In the genomic region with DNA sequence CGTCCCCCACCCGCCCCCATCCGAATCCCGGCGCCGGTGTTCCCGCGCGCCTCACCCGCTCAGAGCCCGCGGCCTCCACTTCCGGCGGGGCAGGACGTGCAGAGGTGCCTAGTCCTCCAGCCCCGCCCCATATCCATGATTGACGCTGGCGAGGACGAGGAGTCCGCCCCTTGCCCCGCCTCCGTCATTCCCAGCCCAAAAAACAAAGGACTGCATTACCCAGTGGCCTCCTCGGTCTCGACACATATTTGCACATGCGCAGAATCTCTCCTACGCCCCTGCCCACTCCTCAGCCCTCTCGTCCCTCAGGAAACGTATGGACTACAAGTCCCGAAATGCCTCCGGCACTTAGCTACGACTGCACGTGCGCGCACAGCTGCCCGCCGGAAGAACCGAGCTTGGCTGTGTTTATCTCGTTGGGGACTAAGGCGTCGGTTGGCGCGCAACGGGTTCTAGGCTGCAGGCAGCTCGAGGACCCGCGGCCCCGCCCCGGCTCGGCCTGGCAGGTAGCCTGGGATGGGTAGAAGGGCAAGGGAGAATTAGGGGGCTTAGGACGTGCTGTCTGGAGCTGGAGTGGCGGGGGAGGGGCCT, we compare ENCODE assay signal across 1 cellular context.
TF ChIP-seq lines count a peak whose summit lies in the region.

Gene KLHDC3, plus strand, starts transcription at position 407 of the 591 bp plus-strand sequence. CDS start 2,944 bp downstream, outside the sequence.
Gene MEA1, minus strand, starts transcription at position 104 of the 591 bp plus-strand sequence. CDS start 133 bp downstream, outside the sequence.

TF ChIP-seq in HepG2, 621 proteins besides CTCF, POLR2A, EP300 and RAD21 (continued from another document and continues in another):
- TF ChIP-seq, protein P1, sequence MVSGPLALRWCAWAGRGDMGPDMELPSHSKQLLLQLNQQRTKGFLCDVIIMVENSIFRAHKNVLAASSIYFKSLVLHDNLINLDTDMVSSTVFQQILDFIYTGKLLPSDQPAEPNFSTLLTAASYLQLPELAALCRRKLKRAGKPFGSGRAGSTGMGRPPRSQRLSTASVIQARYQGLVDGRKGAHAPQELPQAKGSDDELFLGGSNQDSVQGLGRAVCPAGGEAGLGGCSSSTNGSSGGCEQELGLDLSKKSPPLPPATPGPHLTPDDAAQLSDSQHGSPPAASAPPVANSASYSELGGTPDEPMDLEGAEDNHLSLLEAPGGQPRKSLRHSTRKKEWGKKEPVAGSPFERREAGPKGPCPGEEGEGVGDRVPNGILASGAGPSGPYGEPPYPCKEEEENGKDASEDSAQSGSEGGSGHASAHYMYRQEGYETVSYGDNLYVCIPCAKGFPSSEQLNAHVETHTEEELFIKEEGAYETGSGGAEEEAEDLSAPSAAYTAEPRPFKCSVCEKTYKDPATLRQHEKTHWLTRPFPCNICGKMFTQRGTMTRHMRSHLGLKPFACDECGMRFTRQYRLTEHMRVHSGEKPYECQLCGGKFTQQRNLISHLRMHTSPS (CRISPR knock-in tag; IDR thresholded peaks at IDR 0.05; ENCODE audit: low read depth), result 0 out of 2 replicates have a peak, but pooled peaks have one; percentile 17
- TF ChIP-seq TEAD3 (CRISPR knock-in tag; optimal IDR thresholded peaks at IDR 0.05; ENCODE audit: borderline replicate concordance) (peak; percentile 89), RAD51 (IDR thresholded peaks at IDR 0.05; ENCODE audit: borderline replicate concordance) (no peak), ZNF510 (CRISPR knock-in tag; IDR thresholded peaks at IDR 0.05; ENCODE audit: low read depth) (no peak; the same call in 1 of the 2 replicates), ZNF33A (CRISPR knock-in tag; IDR thresholded peaks at IDR 0.05; ENCODE audit: borderline replicate concordance) (no peak), ZNF543 (CRISPR knock-in tag; IDR thresholded peaks at IDR 0.05) (0 out of 2 replicates have a peak, but pooled peaks have one; percentile 45), CBFB (CRISPR knock-in tag; IDR thresholded peaks at IDR 0.05) (peak; percentile 87), SRSF4 (IDR thresholded peaks at IDR 0.05; ENCODE audit: low read depth, low read length, poor library complexity, severe bottlenecking) (no peak), MBD4 (IDR thresholded peaks at IDR 0.05; ENCODE audit: borderline replicate concordance, low read length) (no peak), ZNF335 (CRISPR knock-in tag; IDR thresholded peaks at IDR 0.05) (peak; percentile 22; the same call in 1 of the 2 replicates), CENPX (CRISPR knock-in tag; IDR thresholded peaks at IDR 0.05) (no peak), GATAD2A (CRISPR knock-in tag; IDR thresholded peaks at IDR 0.05) (0 out of 2 replicates have a peak, but pooled peaks have one; percentile 41), IRF1 (CRISPR knock-in tag; IDR thresholded peaks at IDR 0.05; ENCODE audit: low read depth) (no peak), HIVEP1 (CRISPR knock-in tag; IDR thresholded peaks at IDR 0.05) (no peak), ZFP1 (CRISPR knock-in tag; IDR thresholded peaks at IDR 0.05) (no peak), ZNF749 (CRISPR knock-in tag; IDR thresholded peaks at IDR 0.05; ENCODE audit: borderline replicate concordance) (no peak; the same call in 1 of the 2 replicates), GTF3A (CRISPR knock-in tag; conservative IDR thresholded peaks at IDR 0.05) (no peak), ZFYVE20 (CRISPR knock-in tag; IDR thresholded peaks at IDR 0.05; ENCODE audit: borderline replicate concordance, low read depth) (no peak), ZMYM3 (CRISPR knock-in tag; IDR thresholded peaks at IDR 0.05) (no peak), NBN (conservative IDR thresholded peaks at IDR 0.05) (no peak), ZNF557 (CRISPR knock-in tag; IDR thresholded peaks at IDR 0.05) (no peak), SP5 (CRISPR knock-in tag; IDR thresholded peaks at IDR 0.05; ENCODE audit: borderline replicate concordance, low read depth) (peak; percentile 86), ZNF430 (CRISPR knock-in tag; IDR thresholded peaks at IDR 0.05) (peak; percentile 62; the same call in 1 of the 2 replicates), REL (CRISPR knock-in tag; conservative IDR thresholded peaks at IDR 0.05) (no peak), ATF7-NPFF (CRISPR knock-in tag; IDR thresholded peaks at IDR 0.05; ENCODE audit: low read depth) (no peak), EED (CRISPR knock-in tag; IDR thresholded peaks at IDR 0.05) (no peak), MXD1 (CRISPR knock-in tag; IDR thresholded peaks at IDR 0.05) (peak; percentile 50), TRIM24 (CRISPR knock-in tag; IDR thresholded peaks at IDR 0.05) (no peak), SRSF1 (optimal IDR thresholded peaks at IDR 0.05; ENCODE audit: low read depth, low read length) (no peak), NCOA1 (CRISPR knock-in tag; IDR thresholded peaks at IDR 0.05) (no peak), NR2F1 (CRISPR knock-in tag; IDR thresholded peaks at IDR 0.05) (no peak), SMAD1 (CRISPR knock-in tag; IDR thresholded peaks at IDR 0.05; ENCODE audit: borderline replicate concordance, low read depth) (peak; percentile 36; the same call in 1 of the 2 replicates), ZNF160 (CRISPR knock-in tag; IDR thresholded peaks at IDR 0.05) (0 out of 2 replicates have a peak, but pooled peaks have one; percentile 46), GFI1 (CRISPR knock-in tag; IDR thresholded peaks at IDR 0.05; ENCODE audit: borderline replicate concordance) (peak; percentile 52; the same call in 1 of the 2 replicates), CBX5 (CRISPR knock-in tag; IDR thresholded peaks at IDR 0.05; ENCODE audit: borderline replicate concordance) (peak; percentile 89), SALL2 (CRISPR knock-in tag; IDR thresholded peaks at IDR 0.05) (0 out of 2 replicates have a peak, but pooled peaks have one; percentile 2), ZNF441 (CRISPR knock-in tag; IDR thresholded peaks at IDR 0.05; ENCODE audit: borderline replicate concordance) (no peak; the same call in 1 of the 2 replicates), ISX (CRISPR knock-in tag; conservative IDR thresholded peaks at IDR 0.05) (no peak), ZNF549 (CRISPR knock-in tag; IDR thresholded peaks at IDR 0.05) (no peak), AHR (CRISPR knock-in tag; IDR thresholded peaks at IDR 0.05) (no peak; the same call in 1 of the 2 replicates), ZFP62 (CRISPR knock-in tag; IDR thresholded peaks at IDR 0.05) (no peak), ARHGAP35 (CRISPR knock-in tag; IDR thresholded peaks at IDR 0.05; ENCODE audit: borderline replicate concordance) (0 out of 2 replicates have a peak, but pooled peaks have one; percentile 80), MNT (IDR thresholded peaks at IDR 0.05) (peak; percentile 98), PBX3 (CRISPR knock-in tag; IDR thresholded peaks at IDR 0.05; ENCODE audit: borderline replicate concordance) (0 out of 2 replicates have a peak, but pooled peaks have one; percentile 20), HOXA9 (CRISPR knock-in tag; IDR thresholded peaks at IDR 0.05; ENCODE audit: borderline replicate concordance) (no peak), NFAT5 (CRISPR knock-in tag; IDR thresholded peaks at IDR 0.05) (no peak), MAZ (IDR thresholded peaks at IDR 0.05; ENCODE audit: borderline replicate concordance, low read depth, low read length) (peak; percentile 89), MAZ (CRISPR knock-in tag; IDR thresholded peaks at IDR 0.05; ENCODE audit: low read depth) (peak; percentile 80; the same call in 1 of the 2 replicates), SIN3A (IDR thresholded peaks at IDR 0.05; ENCODE audit: borderline replicate concordance, low read depth, low read length) (peak; percentile 92; the same call in 1 of the 2 replicates), MYC (CRISPR knock-in tag; IDR thresholded peaks at IDR 0.05; ENCODE audit: borderline replicate concordance) (peak; percentile 91), HMG20A (CRISPR knock-in tag; IDR thresholded peaks at IDR 0.05; ENCODE audit: borderline replicate concordance) (no peak), NPAS2 (CRISPR knock-in tag; IDR thresholded peaks at IDR 0.05; ENCODE audit: borderline replicate concordance) (no peak), BHLHE40 (IDR thresholded peaks at IDR 0.05; ENCODE audit: low read length) (peak; percentile 99)
- TF ChIP-seq, protein P2, sequence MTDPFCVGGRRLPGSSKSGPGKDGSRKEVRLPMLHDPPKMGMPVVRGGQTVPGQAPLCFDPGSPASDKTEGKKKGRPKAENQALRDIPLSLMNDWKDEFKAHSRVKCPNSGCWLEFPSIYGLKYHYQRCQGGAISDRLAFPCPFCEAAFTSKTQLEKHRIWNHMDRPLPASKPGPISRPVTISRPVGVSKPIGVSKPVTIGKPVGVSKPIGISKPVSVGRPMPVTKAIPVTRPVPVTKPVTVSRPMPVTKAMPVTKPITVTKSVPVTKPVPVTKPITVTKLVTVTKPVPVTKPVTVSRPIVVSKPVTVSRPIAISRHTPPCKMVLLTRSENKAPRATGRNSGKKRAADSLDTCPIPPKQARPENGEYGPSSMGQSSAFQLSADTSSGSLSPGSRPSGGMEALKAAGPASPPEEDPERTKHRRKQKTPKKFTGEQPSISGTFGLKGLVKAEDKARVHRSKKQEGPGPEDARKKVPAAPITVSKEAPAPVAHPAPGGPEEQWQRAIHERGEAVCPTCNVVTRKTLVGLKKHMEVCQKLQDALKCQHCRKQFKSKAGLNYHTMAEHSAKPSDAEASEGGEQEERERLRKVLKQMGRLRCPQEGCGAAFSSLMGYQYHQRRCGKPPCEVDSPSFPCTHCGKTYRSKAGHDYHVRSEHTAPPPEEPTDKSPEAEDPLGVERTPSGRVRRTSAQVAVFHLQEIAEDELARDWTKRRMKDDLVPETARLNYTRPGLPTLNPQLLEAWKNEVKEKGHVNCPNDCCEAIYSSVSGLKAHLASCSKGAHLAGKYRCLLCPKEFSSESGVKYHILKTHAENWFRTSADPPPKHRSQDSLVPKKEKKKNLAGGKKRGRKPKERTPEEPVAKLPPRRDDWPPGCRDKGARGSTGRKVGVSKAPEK (CRISPR knock-in tag; IDR thresholded peaks at IDR 0.05; ENCODE audit: borderline replicate concordance), result no peak
